21 cellular contexts compared by ENCODE assay signal in the genomic region with DNA sequence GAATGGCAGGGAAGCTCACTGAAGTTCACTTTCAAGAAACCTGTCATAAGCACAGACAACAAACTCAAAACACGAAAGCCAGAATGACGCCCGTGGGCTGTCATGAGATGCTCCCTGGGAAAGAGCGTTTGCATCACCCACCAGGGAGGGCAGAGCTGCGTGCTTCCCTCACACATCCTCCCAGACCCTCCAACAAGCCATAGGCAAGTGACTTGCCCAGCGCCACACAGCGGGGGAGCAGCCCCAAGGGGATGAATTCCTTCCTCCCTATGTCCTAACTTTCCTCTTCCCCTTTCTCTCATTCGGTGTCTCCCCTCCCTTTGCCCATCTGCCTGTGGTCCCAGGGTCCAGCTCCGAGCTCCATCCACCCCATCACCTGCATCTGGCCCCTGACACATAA. TPM values are rescaled to one million over a fixed set of nuclear protein-coding genes. Genes with fewer than 3 reads are reported as not detected.
DNase-seq lines count a peak whose midpoint lies in the region; ATAC-seq and TF ChIP-seq lines count a peak whose summit lies in the region.
"Had no signal": no experiment of that assay in that cellular context is flagged by ENCODE, and none has a peak within 500 bp of the region (broad histone marks: within the 10 kb centered on the region; RNA-seq: fewer than 3 reads in every experiment).

No MANE protein-coding gene starts in this region.

- peak in 1 of 2 donors; percentile 25 for ATAC-seq in activated naive CD4-positive, alpha-beta T cell treated with anti-CD3 and anti-CD28 coated beads, Interleukin-2, amount 50 U/mL, for 72 hours
- no peak for ATAC-seq in SK-N-SH treated with all-trans-retinoic acid at 6 μM for 48 hours
- ATAC-seq: pancreas had no signal

- peak overlapping the region; percentile 85 for H3K27ac ChIP-seq in vagina
- H3K27ac ChIP-seq: epithelial cell of prostate, pancreas, PC-9 had no signal

- DNase-seq in activated naive CD4-positive, alpha-beta T cell treated with anti-CD3 and anti-CD28 coated beads, Interleukin-2, amount 50 U/mL, for 72 hours (ENCODE audit: low spot score in 2 of 2): no peak
- DNase-seq in activated naive CD4-positive, alpha-beta T cell treated with anti-CD3 and anti-CD28 coated beads, Interleukin-2, amount 50 U/mL, for 16 hours: no peak
- DNase-seq in glutamatergic neuron (peak; percentile 12), osteocyte (ENCODE audit: extremely low spot score, unreplicated experiment) (no peak), vagina (ENCODE audit: extremely low spot score in 2 of 2) (no peak), HuH-7.5 (ENCODE audit: low spot score) (no peak), progenitor cell of endocrine pancreas (ENCODE audit: low spot score, unreplicated experiment) (no peak)
- DNase-seq: activated CD4-positive, alpha-beta T cell treated with anti-CD3 and anti-CD28 coated beads for 48 hours; activated CD8-positive, alpha-beta memory T cell treated with anti-CD3 and anti-CD28 coated beads, Interleukin-2, amount 50 U/mL, for 48 hours; activated gamma-delta T cell treated with Interleukin-2 at 50 U/mL for 16 hours; dermis blood vessel endothelial cell; left colon; NCI-H1417; PC-9; SK-N-SH; stimulated activated CD8-positive, alpha-beta memory T cell treated with anti-CD3 and anti-CD28 coated beads, Interleukin-4, amount 100 ng/mL, for 48 hours; testis had no signal

- peaks cover 80% of the 10 kb centered on the region for H3K4me1 ChIP-seq in vagina

- intact Hi-C loops in vagina (cut with DNase I): no loop called here

- no peaks in the 10 kb centered on the region for H3K36me3 Mint-ChIP-seq in activated naive CD4-positive, alpha-beta T cell treated with anti-CD3 and anti-CD28 coated beads, Interleukin-2, amount 50 U/mL, for 72 hours
- no peaks in the 10 kb centered on the region for H3K36me3 Mint-ChIP-seq in glutamatergic neuron (ENCODE audit: unreplicated experiment)
- no peaks in the 10 kb centered on the region for H3K36me3 Mint-ChIP-seq in osteocyte (ENCODE audit: unreplicated experiment)
- H3K36me3 Mint-ChIP-seq in progenitor cell of endocrine pancreas (ENCODE audit: insufficient read depth): no peaks in the 10 kb centered on the region

- H3K4me1 Mint-ChIP-seq in glutamatergic neuron (ENCODE audit: low read depth, unreplicated experiment) (peaks cover 26% of the 10 kb centered on the region), osteocyte (ENCODE audit: unreplicated experiment) (peaks cover 75% of the 10 kb centered on the region), progenitor cell of endocrine pancreas (ENCODE audit: low read depth) (peaks cover 27% of the 10 kb centered on the region)

- H3K4me3 Mint-ChIP-seq in glutamatergic neuron (ENCODE audit: unreplicated experiment) (no peak overlapping the region), osteocyte (ENCODE audit: unreplicated experiment) (no peak overlapping the region), progenitor cell of endocrine pancreas (ENCODE audit: low read depth) (no peak overlapping the region)

- H3K9me3 Mint-ChIP-seq in activated naive CD4-positive, alpha-beta T cell treated with anti-CD3 and anti-CD28 coated beads, Interleukin-2, amount 50 U/mL, for 72 hours: no peaks in the 10 kb centered on the region
- no peaks in the 10 kb centered on the region for H3K9me3 Mint-ChIP-seq in glutamatergic neuron (ENCODE audit: unreplicated experiment)
- no peaks in the 10 kb centered on the region for H3K9me3 Mint-ChIP-seq in osteocyte (ENCODE audit: unreplicated experiment)
- H3K9me3 Mint-ChIP-seq in progenitor cell of endocrine pancreas (ENCODE audit: low read depth): no peaks in the 10 kb centered on the region

- peak overlapping the region; percentile 38 to 52 for H3K27ac Mint-ChIP-seq in activated naive CD4-positive, alpha-beta T cell treated with anti-CD3 and anti-CD28 coated beads, Interleukin-2, amount 50 U/mL, for 72 hours
- H3K27ac Mint-ChIP-seq in glutamatergic neuron (ENCODE audit: unreplicated experiment) (no peak overlapping the region), osteocyte (ENCODE audit: unreplicated experiment) (peak overlapping the region; percentile 16), progenitor cell of endocrine pancreas (no peak overlapping the region)

- no peaks in the 10 kb centered on the region for H3K9me3 ChIP-seq in vagina
- H3K9me3 ChIP-seq: pancreas, SK-N-SH, testis had no signal

- no peaks in the 10 kb centered on the region for H3K27me3 ChIP-seq in vagina
- H3K27me3 ChIP-seq: pancreas, testis had no signal

- TF ChIP-seq POLR2A in vagina (IDR thresholded peaks at IDR 0.05): no peak

- H3K27me3 Mint-ChIP-seq in glutamatergic neuron (ENCODE audit: unreplicated experiment): peaks cover 5% of the 10 kb centered on the region
- H3K27me3 Mint-ChIP-seq in osteocyte (ENCODE audit: unreplicated experiment): no peaks in the 10 kb centered on the region
- no peaks in the 10 kb centered on the region for H3K27me3 Mint-ChIP-seq in progenitor cell of endocrine pancreas

- no peaks in the 10 kb centered on the region for H3K36me3 ChIP-seq in vagina
- H3K36me3 ChIP-seq: pancreas had no signal

- TF ChIP-seq CTCF in glutamatergic neuron (IDR thresholded peaks at IDR 0.05; ENCODE audit: partially characterized antibody, unreplicated experiment): no peak
- no peak for TF ChIP-seq CTCF in osteocyte (IDR thresholded peaks at IDR 0.05)
- no peak for TF ChIP-seq CTCF in vagina (IDR thresholded peaks at IDR 0.05)
- TF ChIP-seq CTCF in progenitor cell of endocrine pancreas (IDR thresholded peaks at IDR 0.05; ENCODE audit: unreplicated experiment): no peak

- H3K4me3 ChIP-seq in vagina: no peak overlapping the region
- H3K4me3 ChIP-seq: pancreas, PC-9, smooth muscle cell, testis had no signal

TF ChIP-seq in SK-N-SH treated with all-trans-retinoic acid at 6 μM for 48 hours, 23 proteins besides CTCF, POLR2A, EP300 and RAD21 (continues in another document):
- TF ChIP-seq, protein P1, sequence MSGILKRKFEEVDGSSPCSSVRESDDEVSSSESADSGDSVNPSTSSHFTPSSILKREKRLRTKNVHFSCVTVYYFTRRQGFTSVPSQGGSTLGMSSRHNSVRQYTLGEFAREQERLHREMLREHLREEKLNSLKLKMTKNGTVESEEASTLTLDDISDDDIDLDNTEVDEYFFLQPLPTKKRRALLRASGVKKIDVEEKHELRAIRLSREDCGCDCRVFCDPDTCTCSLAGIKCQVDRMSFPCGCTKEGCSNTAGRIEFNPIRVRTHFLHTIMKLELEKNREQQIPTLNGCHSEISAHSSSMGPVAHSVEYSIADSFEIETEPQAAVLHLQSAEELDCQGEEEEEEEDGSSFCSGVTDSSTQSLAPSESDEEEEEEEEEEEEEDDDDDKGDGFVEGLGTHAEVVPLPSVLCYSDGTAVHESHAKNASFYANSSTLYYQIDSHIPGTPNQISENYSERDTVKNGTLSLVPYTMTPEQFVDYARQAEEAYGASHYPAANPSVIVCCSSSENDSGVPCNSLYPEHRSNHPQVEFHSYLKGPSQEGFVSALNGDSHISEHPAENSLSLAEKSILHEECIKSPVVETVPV (CRISPR knock-in tag; IDR thresholded peaks at IDR 0.05): no peak
- TF ChIP-seq ZFP30 (CRISPR knock-in tag; IDR thresholded peaks at IDR 0.05): no peak
- TF ChIP-seq TCF4 (CRISPR knock-in tag; IDR thresholded peaks at IDR 0.05; ENCODE audit: borderline replicate concordance): no peak
- TF ChIP-seq ZFP3 (CRISPR knock-in tag; IDR thresholded peaks at IDR 0.05): no peak
- TF ChIP-seq SNAI2 (CRISPR knock-in tag; IDR thresholded peaks at IDR 0.05): no peak
- TF ChIP-seq ZNF70 (CRISPR knock-in tag; IDR thresholded peaks at IDR 0.05): no peak
- no peak for TF ChIP-seq CSDC2 (CRISPR knock-in tag; IDR thresholded peaks at IDR 0.05)
- TF ChIP-seq ZNF565 (CRISPR knock-in tag; conservative IDR thresholded peaks at IDR 0.05; ENCODE audit: low read depth): no peak
- TF ChIP-seq, protein P2, sequence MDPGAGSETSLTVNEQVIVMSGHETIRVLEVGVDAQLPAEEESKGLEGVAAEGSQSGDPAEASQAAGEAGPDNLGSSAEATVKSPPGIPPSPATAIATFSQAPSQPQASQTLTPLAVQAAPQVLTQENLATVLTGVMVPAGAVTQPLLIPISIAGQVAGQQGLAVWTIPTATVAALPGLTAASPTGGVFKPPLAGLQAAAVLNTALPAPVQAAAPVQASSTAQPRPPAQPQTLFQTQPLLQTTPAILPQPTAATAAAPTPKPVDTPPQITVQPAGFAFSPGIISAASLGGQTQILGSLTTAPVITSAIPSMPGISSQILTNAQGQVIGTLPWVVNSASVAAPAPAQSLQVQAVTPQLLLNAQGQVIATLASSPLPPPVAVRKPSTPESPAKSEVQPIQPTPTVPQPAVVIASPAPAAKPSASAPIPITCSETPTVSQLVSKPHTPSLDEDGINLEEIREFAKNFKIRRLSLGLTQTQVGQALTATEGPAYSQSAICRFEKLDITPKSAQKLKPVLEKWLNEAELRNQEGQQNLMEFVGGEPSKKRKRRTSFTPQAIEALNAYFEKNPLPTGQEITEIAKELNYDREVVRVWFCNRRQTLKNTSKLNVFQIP (CRISPR knock-in tag; IDR thresholded peaks at IDR 0.05; ENCODE audit: borderline replicate concordance, low read depth): no peak
- TF ChIP-seq, protein P3, sequence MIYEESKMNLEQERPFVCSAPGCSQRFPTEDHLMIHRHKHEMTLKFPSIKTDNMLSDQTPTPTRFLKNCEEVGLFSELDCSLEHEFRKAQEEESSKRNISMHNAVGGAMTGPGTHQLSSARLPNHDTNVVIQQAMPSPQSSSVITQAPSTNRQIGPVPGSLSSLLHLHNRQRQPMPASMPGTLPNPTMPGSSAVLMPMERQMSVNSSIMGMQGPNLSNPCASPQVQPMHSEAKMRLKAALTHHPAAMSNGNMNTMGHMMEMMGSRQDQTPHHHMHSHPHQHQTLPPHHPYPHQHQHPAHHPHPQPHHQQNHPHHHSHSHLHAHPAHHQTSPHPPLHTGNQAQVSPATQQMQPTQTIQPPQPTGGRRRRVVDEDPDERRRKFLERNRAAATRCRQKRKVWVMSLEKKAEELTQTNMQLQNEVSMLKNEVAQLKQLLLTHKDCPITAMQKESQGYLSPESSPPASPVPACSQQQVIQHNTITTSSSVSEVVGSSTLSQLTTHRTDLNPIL (CRISPR knock-in tag; IDR thresholded peaks at IDR 0.05; ENCODE audit: low read depth): no peak
- no peak for TF ChIP-seq ZNF8 (CRISPR knock-in tag; IDR thresholded peaks at IDR 0.05)
- no peak for TF ChIP-seq TOX (CRISPR knock-in tag; IDR thresholded peaks at IDR 0.05; ENCODE audit: borderline replicate concordance)
- no peak for TF ChIP-seq ESRRG (CRISPR knock-in tag; IDR thresholded peaks at IDR 0.05)
- no peak for TF ChIP-seq GLIS3 (CRISPR knock-in tag; IDR thresholded peaks at IDR 0.05)

RNA-seq across cellular contexts. Expression of a gene that starts 10.7 kb away (rescaled TPM):
- total RNA-seq in activated naive CD4-positive, alpha-beta T cell treated with anti-CD3 and anti-CD28 coated beads, Interleukin-2, amount 50 U/mL, for 72 hours: 10 to 100 TPM; 43.0 to 98.3 TPM
- total RNA-seq in glutamatergic neuron (ENCODE audit: unreplicated experiment) (176 TPM), osteocyte (101 TPM in 2 replicates), vagina (60.9 TPM), progenitor cell of endocrine pancreas (65.5 and 66.0 TPM in 2 replicates)

Comparison
In these comparisons a context has a peak if more than half of its experiments do, and no peak if none do; other contexts are left out.
1. H3K27ac Mint-ChIP-seq: peak in activated naive CD4-positive, alpha-beta T cell treated with anti-CD3 and anti-CD28 coated beads, Interleukin-2, amount 50 U/mL, for 72 hours (2 of 2) and osteocyte (single experiment); none in glutamatergic neuron (single experiment) and progenitor cell of endocrine pancreas (single experiment).